2 cellular contexts compared by ENCODE assay signal in the genomic region with DNA sequence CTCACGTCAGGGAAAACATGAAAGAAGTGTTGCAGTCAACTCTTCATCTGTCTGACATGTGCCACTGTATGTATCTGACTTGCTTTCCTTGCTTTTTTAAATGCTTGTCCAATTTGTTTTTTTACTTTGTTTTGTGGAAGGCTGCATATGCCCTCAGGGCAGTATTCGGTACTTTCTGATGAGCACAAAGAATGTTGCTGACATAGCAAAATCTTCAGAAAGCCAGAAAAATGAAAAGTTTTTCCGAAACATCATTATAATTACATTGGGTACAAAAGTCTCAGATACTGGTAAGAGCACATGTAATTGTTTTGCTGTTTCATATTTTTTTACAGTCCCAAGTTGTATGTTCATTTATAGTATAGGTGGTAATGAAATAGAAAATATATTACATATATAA.
TF ChIP-seq lines count a peak whose summit lies in the region.

No MANE protein-coding gene starts in this region.

TF ChIP-seq in HepG2, 621 proteins besides CTCF, POLR2A, EP300 and RAD21:
- no peak for TF ChIP-seq HNRNPK (IDR thresholded peaks at IDR 0.05; ENCODE audit: low read depth, low read length, poor library complexity, severe bottlenecking)
- peak; percentile 92 to 97 for TF ChIP-seq MAFK (conservative IDR thresholded peaks at IDR 0.05 in 1 of 2, IDR thresholded peaks at IDR 0.05 in 1 of 2; ENCODE audit: low read length in 2 of 2)
- TF ChIP-seq MAFF (IDR thresholded peaks at IDR 0.05; ENCODE audit: low read depth, low read length): peak; percentile 95
- TF ChIP-seq SMARCC2 (IDR thresholded peaks at IDR 0.05): no peak
- no peak for TF ChIP-seq SIN3A (IDR thresholded peaks at IDR 0.05; ENCODE audit: borderline replicate concordance, low read depth, low read length)

TF ChIP-seq in H1, 55 proteins besides CTCF, POLR2A, EP300 and RAD21:
- no peak for TF ChIP-seq SIX5 (IDR thresholded peaks at IDR 0.05; ENCODE audit: low read depth, low read length)
- TF ChIP-seq MAFK (IDR thresholded peaks at IDR 0.05; ENCODE audit: low read depth, low read length): peak; percentile 84
